Comparison of ENCODE assay signal across 23 cellular contexts in the genomic region with DNA sequence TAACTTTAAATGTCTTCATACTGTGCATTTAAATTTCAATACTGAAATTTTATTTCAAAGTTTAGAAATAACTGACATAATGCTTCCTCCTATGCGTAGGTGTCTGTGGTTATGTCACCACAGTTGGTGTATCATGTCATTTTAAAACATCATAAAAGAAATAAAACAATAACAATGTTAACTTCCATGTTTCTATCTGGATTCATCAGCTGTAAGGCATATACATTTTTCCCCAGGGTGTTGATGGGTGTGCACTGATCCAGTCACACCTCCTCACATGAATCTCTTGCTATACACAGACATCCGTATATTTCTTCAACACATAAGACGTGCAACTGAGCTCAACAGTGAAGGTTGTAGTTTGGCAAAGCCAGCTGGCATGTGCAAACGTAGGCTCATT. TPM values are rescaled to one million over a fixed set of nuclear protein-coding genes. Genes with fewer than 3 reads are reported as not detected.
A peak's percentile ranks its signal among the peaks of the same experiment; 100 is the strongest.
DNase-seq lines count a peak whose midpoint lies in the region; ATAC-seq and TF ChIP-seq lines count a peak whose summit lies in the region.
"Had no signal": no experiment of that assay in that cellular context is flagged by ENCODE, and none has a peak within 500 bp of the region (broad histone marks: within the 10 kb centered on the region; RNA-seq: fewer than 3 reads in every experiment).

No MANE protein-coding gene starts in this region.

- H3K27me3 Mint-ChIP-seq in activated T-cell treated with anti-CD3 and anti-CD28 coated beads, Interleukin-2, amount 50 U/mL, for 24 hours: no peaks in the 10 kb centered on the region
- no peaks in the 10 kb centered on the region for H3K27me3 Mint-ChIP-seq in activated naive CD8-positive, alpha-beta T cell treated with anti-CD3 and anti-CD28 coated beads, Interleukin-2, amount 50 U/mL, for 24 hours

- H3K9ac ChIP-seq in OCI-LY1 (ENCODE audit: low read length): peak overlapping the region; percentile 2; the same call in 1 of the 2 replicates

- no peak for TF ChIP-seq CTCF in OCI-LY1 (IDR thresholded peaks at IDR 0.05; ENCODE audit: low read length)
- no peak for TF ChIP-seq CTCF in spleen (IDR thresholded peaks at IDR 0.05 in 8 of 11, conservative IDR thresholded peaks at IDR 0.05 in 3 of 11)

- no peak for TF ChIP-seq POLR2A in spleen (IDR thresholded peaks at IDR 0.05)

- DNase-seq in activated T-cell treated with anti-CD3 and anti-CD28 coated beads, Interleukin-2, amount 50 U/mL, for 24 hours: no peak
- DNase-seq in activated T-cell treated with anti-CD3 and anti-CD28 coated beads, Interleukin-2, amount 50 U/mL, for 48 hours: no peak
- no peak for DNase-seq in activated naive CD8-positive, alpha-beta T cell treated with anti-CD3 and anti-CD28 coated beads, Interleukin-2, amount 50 U/mL, for 24 hours
- no peak for DNase-seq in spleen
- DNase-seq in NCI-H1436 treated with DMSO at 0.1 percent for 48 hours (lab: John Stamatoyannopoulos, UW): no peak
- no peak for DNase-seq in stimulated activated CD4-positive, alpha-beta T cell treated with anti-CD3 and anti-CD28 coated beads, Interleukin-2, amount 100 ng/mL, for 48 hours
- no peak for DNase-seq in AG20443 (ENCODE audit: low spot score)
- DNase-seq: anterior cingulate cortex; COR-L47; EL; foreskin keratinocyte; IMR-90; NCI-H1048; NCI-H2107; NCI-H524 treated with DMSO at 0.1 percent for 48 hours; nucleus accumbens; SIG-M5; stimulated activated CD4-positive, alpha-beta T cell treated with anti-CD3 and anti-CD28 coated beads, Interleukin-15, amount 100 ng/mL, for 24 hours; stimulated activated naive CD4-positive, alpha-beta T cell treated with Interleukin-2 at 50 U/mL for 16 hours; uterus had no signal

- H3K9me3 Mint-ChIP-seq in activated T-cell treated with anti-CD3 and anti-CD28 coated beads, Interleukin-2, amount 50 U/mL, for 24 hours: no peaks in the 10 kb centered on the region
- no peaks in the 10 kb centered on the region for H3K9me3 Mint-ChIP-seq in activated naive CD8-positive, alpha-beta T cell treated with anti-CD3 and anti-CD28 coated beads, Interleukin-2, amount 50 U/mL, for 24 hours
- H3K9me3 Mint-ChIP-seq: WTC11 had no signal

- no peak for ATAC-seq in activated naive CD8-positive, alpha-beta T cell treated with anti-CD3 and anti-CD28 coated beads, Interleukin-2, amount 50 U/mL, for 24 hours
- ATAC-seq: foreskin keratinocyte, WTC11 had no signal

- H3K4me2 ChIP-seq in OCI-LY1 (ENCODE audit: low read length): peak overlapping the region; percentile 86

- no peaks in the 10 kb centered on the region for H4K20me1 ChIP-seq in OCI-LY1 (ENCODE audit: insufficient read depth, low read length)

- peaks cover 53% of the 10 kb centered on the region for H3K4me1 ChIP-seq in OCI-LY1 (ENCODE audit: insufficient read depth, low read length, severe bottlenecking)
- peaks cover 0 to 92% (median 23%) of the 10 kb centered on the region in 6 donors for H3K4me1 ChIP-seq in spleen
- H3K4me1 ChIP-seq: foreskin keratinocyte, uterus had no signal

- H3F3A ChIP-seq in OCI-LY1 (ENCODE audit: insufficient read depth, low read length): no peaks in the 10 kb centered on the region

- H3K9me2 ChIP-seq in OCI-LY1 (ENCODE audit: low read depth, low read length): no peaks in the 10 kb centered on the region

- H3K36me3 ChIP-seq in OCI-LY1 (ENCODE audit: insufficient read depth, low read length) (peaks cover 3% of the 10 kb centered on the region; the same call in 1 of the 2 replicates), spleen (peaks cover 0 to 42% (median 3%) of the 10 kb centered on the region in 6 donors)
- H3K36me3 ChIP-seq: right atrium auricular region, uterus had no signal

- H3K4me1 Mint-ChIP-seq in activated T-cell treated with anti-CD3 and anti-CD28 coated beads, Interleukin-2, amount 50 U/mL, for 24 hours (ENCODE audit: low read depth): peaks cover 40% of the 10 kb centered on the region
- H3K4me1 Mint-ChIP-seq in activated naive CD8-positive, alpha-beta T cell treated with anti-CD3 and anti-CD28 coated beads, Interleukin-2, amount 50 U/mL, for 24 hours: peaks cover 44% of the 10 kb centered on the region

- H3K9me3 ChIP-seq in OCI-LY1 (ENCODE audit: low read length) (no peaks in the 10 kb centered on the region), spleen (no peaks in the 10 kb centered on the region)
- H3K9me3 ChIP-seq: right atrium auricular region, uterus had no signal

- H3K79me2 ChIP-seq in OCI-LY1 (ENCODE audit: insufficient read depth, low read length): peaks cover 17% of the 10 kb centered on the region; the same call in 1 of the 2 replicates

- H2AFZ ChIP-seq in OCI-LY1 (ENCODE audit: low read length): no peak overlapping the region

- peak overlapping the region; percentile 67 for H3K4me3 ChIP-seq in OCI-LY1 (ENCODE audit: low read depth, low read length, poor library complexity, severe bottlenecking)
- H3K4me3 ChIP-seq in spleen: peak overlapping the region in 3 of 8 donors; percentile 5 to 82 (median 26)
- H3K4me3 ChIP-seq: right atrium auricular region, uterus had no signal

- peak overlapping the region; percentile 80 for H3K27ac Mint-ChIP-seq in activated T-cell treated with anti-CD3 and anti-CD28 coated beads, Interleukin-2, amount 50 U/mL, for 24 hours
- peak overlapping the region; percentile 68 for H3K27ac Mint-ChIP-seq in activated naive CD8-positive, alpha-beta T cell treated with anti-CD3 and anti-CD28 coated beads, Interleukin-2, amount 50 U/mL, for 24 hours
- H3K27ac Mint-ChIP-seq: WTC11 had no signal

- WGBS in spleen, 5 donors: 35 to 62% (median 43%) methylated on average over 4 of the region's 4 CpGs

- H3K27me3 ChIP-seq in OCI-LY1 (ENCODE audit: insufficient read depth, low read length) (no peaks in the 10 kb centered on the region), spleen (replicated peaks in 1 of 7) (peaks cover 0 to 29% (median 16%) of the 10 kb centered on the region in 7 donors)
- H3K27me3 ChIP-seq: right atrium auricular region had no signal

- H3K4me3 Mint-ChIP-seq in activated T-cell treated with anti-CD3 and anti-CD28 coated beads, Interleukin-2, amount 50 U/mL, for 24 hours: peak overlapping the region; percentile 69
- H3K4me3 Mint-ChIP-seq in activated naive CD8-positive, alpha-beta T cell treated with anti-CD3 and anti-CD28 coated beads, Interleukin-2, amount 50 U/mL, for 24 hours: peak overlapping the region; percentile 69
- H3K4me3 Mint-ChIP-seq: WTC11 had no signal

- intact Hi-C loops in spleen (cut with DNase I; ENCODE audit: low total_unique reads): no loop called here

- peaks cover 45% of the 10 kb centered on the region for H3K36me3 Mint-ChIP-seq in activated T-cell treated with anti-CD3 and anti-CD28 coated beads, Interleukin-2, amount 50 U/mL, for 24 hours (ENCODE audit: low read depth)
- H3K36me3 Mint-ChIP-seq in activated naive CD8-positive, alpha-beta T cell treated with anti-CD3 and anti-CD28 coated beads, Interleukin-2, amount 50 U/mL, for 24 hours (ENCODE audit: low read depth): peaks cover 12% of the 10 kb centered on the region

- H3K27ac ChIP-seq in OCI-LY1 (ENCODE audit: low read depth, low read length, poor library complexity, severe bottlenecking) (peak overlapping the region; percentile 43), spleen (peak overlapping the region in 5 of 8 donors; percentile 17 to 95 (median 54))
- H3K27ac ChIP-seq: foreskin keratinocyte, right atrium auricular region, uterus had no signal

RNA-seq across cellular contexts. Expression of gene KCNA3, which starts 6.2 kb away (rescaled TPM):
- 10 to 100 TPM; 20.4 to 45.8 (median 28.4) TPM for total RNA-seq in spleen
- polyA plus RNA-seq in spleen: 1 to 10 TPM in 1 of 3 donors, under 1 TPM in 2; 0.30 to 1.4 (median 0.96) TPM
- total RNA-seq: foreskin keratinocyte had no signal
- polyA plus RNA-seq: foreskin keratinocyte had no signal
